22 cellular contexts compared by ENCODE assay signal in genomic region chr17:68598545-68598961, GRCh38. TPM values are rescaled to one million over a fixed set of nuclear protein-coding genes. Genes with fewer than 3 reads are reported as not detected.
DNase-seq lines count a peak whose midpoint lies in the region; ATAC-seq, FAIRE-seq and TF ChIP-seq lines count a peak whose summit lies in the region.
"Had no signal": no experiment of that assay in that cellular context is flagged by ENCODE, and none has a peak within 500 bp of the region (broad histone marks: within the 10 kb centered on the region; RNA-seq: fewer than 3 reads in every experiment).

No MANE protein-coding gene starts in this region.

- H3K4me3 ChIP-seq in AG10803 (ENCODE audit: low read length) (peak overlapping the region; percentile 77), kidney (ENCODE audit: low read length in 2 of 2) (peak overlapping the region; percentile 19 to 47), skeletal muscle tissue (ENCODE audit: low read length in 3 of 3) (peak overlapping the region in 1 of 3 donors; percentile 55)

- H3K9me3 Mint-ChIP-seq in WTC11, result no peaks in the 10 kb centered on the region
- H3K9me3 Mint-ChIP-seq in stimulated activated effector memory CD8-positive, alpha-beta T cell treated with anti-CD3 and anti-CD28 coated beads, Interleukin-12 subunit alpha, Interleukin-12 subunit beta, amount 100 ng/mL, for 72 hours, result no peaks in the 10 kb centered on the region
- H3K9me3 Mint-ChIP-seq: activated T-helper 17 cell treated with anti-CD3 and anti-CD28 coated beads, Interleukin-2, amount 50 U/mL, for 72 hours; CD4-positive, alpha-beta memory T cell had no signal

- peak overlapping the region in 1 of 2 donors; percentile 45 for H3K27ac ChIP-seq in kidney (ENCODE audit: low read depth in 2 of 2, low read length in 2 of 2)
- peak overlapping the region; percentile 79 for H3K27ac ChIP-seq in skeletal muscle tissue (ENCODE audit: low read depth, low read length)

- H3K27ac Mint-ChIP-seq in WTC11, result no peak overlapping the region
- H3K27ac Mint-ChIP-seq in stimulated activated effector memory CD8-positive, alpha-beta T cell treated with anti-CD3 and anti-CD28 coated beads, Interleukin-12 subunit alpha, Interleukin-12 subunit beta, amount 100 ng/mL, for 72 hours, result no peak overlapping the region
- H3K27ac Mint-ChIP-seq in T-helper 17 cell, result no peak overlapping the region
- H3K27ac Mint-ChIP-seq: activated CD4-positive, alpha-beta T cell treated with anti-CD3 and anti-CD28 coated beads for 36 hours; activated T-helper 17 cell treated with anti-CD3 and anti-CD28 coated beads, Interleukin-2, amount 50 U/mL, for 72 hours; CD4-positive, alpha-beta memory T cell had no signal

- peak overlapping the region in 1 of 2 donors; percentile 4 for H3K9ac ChIP-seq in kidney (ENCODE audit: low read length in 2 of 2)
- H3K9ac ChIP-seq in skeletal muscle tissue (ENCODE audit: low read depth in 1 of 3, low read length in 3 of 3), result no peak overlapping the region

- TF ChIP-seq CTCF in AG10803 (conservative IDR thresholded peaks at IDR 0.05; ENCODE audit: low read length) (no peak), WTC11 (IDR thresholded peaks at IDR 0.05) (no peak), kidney (IDR thresholded peaks at IDR 0.05; ENCODE audit: borderline replicate concordance, extremely low read depth, insufficient read depth) (no peak)

- H3K9me3 ChIP-seq in kidney (ENCODE audit: control insufficient read depth in 1 of 2, low read length in 2 of 2) (no peaks in the 10 kb centered on the region), skeletal muscle tissue (ENCODE audit: control insufficient read depth in 3 of 3, low read length in 3 of 3) (no peaks in the 10 kb centered on the region), T-helper 17 cell (ENCODE audit: control insufficient read depth, low read length, poor library complexity, severe bottlenecking) (no peaks in the 10 kb centered on the region)

- H3K4me1 Mint-ChIP-seq in WTC11, result peaks cover 36% of the 10 kb centered on the region
- H3K4me1 Mint-ChIP-seq in stimulated activated effector memory CD8-positive, alpha-beta T cell treated with anti-CD3 and anti-CD28 coated beads, Interleukin-12 subunit alpha, Interleukin-12 subunit beta, amount 100 ng/mL, for 72 hours, result peaks cover 6% of the 10 kb centered on the region
- peaks cover 15% of the 10 kb centered on the region for H3K4me1 Mint-ChIP-seq in T-helper 17 cell

- no peaks in the 10 kb centered on the region for H3K36me3 ChIP-seq in kidney (ENCODE audit: control insufficient read depth in 1 of 2, insufficient read depth in 2 of 2, low read length in 2 of 2)
- H3K36me3 ChIP-seq in skeletal muscle tissue (ENCODE audit: control insufficient read depth in 3 of 3, insufficient read depth in 3 of 3, low read length in 3 of 3), result no peaks in the 10 kb centered on the region

- H3K27me3 ChIP-seq in skeletal muscle tissue (ENCODE audit: control insufficient read depth in 3 of 3, insufficient read depth in 3 of 3, low read length in 3 of 3), result peaks cover 9 to 24% (median 22%) of the 10 kb centered on the region in 3 donors

- DNase-seq in AG10803 (ENCODE audit: low read depth), result no peak
- no peak for DNase-seq in WTC11 (ENCODE audit: low spot score)
- no peak for DNase-seq in kidney
- no peak for DNase-seq in stimulated activated effector memory CD8-positive, alpha-beta T cell treated with anti-CD3 and anti-CD28 coated beads, Interleukin-12 subunit alpha, Interleukin-12 subunit beta, amount 100 ng/mL, for 72 hours (ENCODE audit: low spot score in 2 of 2)
- DNase-seq in T-helper 17 cell, result no peak
- DNase-seq: activated CD4-positive, alpha-beta T cell treated with anti-CD3 and anti-CD28 coated beads for 36 hours; CD4-positive, alpha-beta memory T cell; dorsolateral prefrontal cortex; head of caudate nucleus; NCI-H1417 treated with DMSO at 0.1 percent for 48 hours; NCI-H2171 treated with DMSO at 0.1 percent for 48 hours; NCI-H748 treated with DMSO at 0.1 percent for 48 hours; stimulated activated CD4-positive, alpha-beta T cell treated with anti-CD3 and anti-CD28 coated beads, Interleukin-4, amount 100 ng/mL, for 1 hour; T-helper 9 cell had no signal

- POLR2A ChIA-PET in WTC11 (lab: Charles Lee), result no interaction called here

- no peak for FAIRE-seq in kidney (lab: Jason Lieb, UNC)
- FAIRE-seq: HTR-8/SVneo had no signal

- peaks cover 7 to 23% of the 10 kb centered on the region in 2 donors for H3K4me1 ChIP-seq in kidney (ENCODE audit: control insufficient read depth in 1 of 2, insufficient read depth in 1 of 2, low read depth in 1 of 2, low read length in 2 of 2)
- H3K4me1 ChIP-seq in skeletal muscle tissue (ENCODE audit: control insufficient read depth in 3 of 3, insufficient read depth in 3 of 3, low read length in 3 of 3), result peaks cover 11 to 25% (median 23%) of the 10 kb centered on the region in 3 donors

- intact Hi-C loops in kidney (cut with DNase I), result no loop called here

- ATAC-seq in WTC11, result no peak
- ATAC-seq in HG03520 (IDR thresholded peaks at IDR 0.05; ENCODE audit: unreplicated experiment), result no peak
- no peak for ATAC-seq in GM19023 (IDR thresholded peaks at IDR 0.05; ENCODE audit: unreplicated experiment)
- no peak for ATAC-seq in stimulated activated effector memory CD8-positive, alpha-beta T cell treated with anti-CD3 and anti-CD28 coated beads, Interleukin-12 subunit alpha, Interleukin-12 subunit beta, amount 100 ng/mL, for 72 hours
- no peak for ATAC-seq in T-helper 17 cell
- ATAC-seq: activated CD4-positive, alpha-beta T cell treated with anti-CD3 and anti-CD28 coated beads for 36 hours; activated T-helper 17 cell treated with anti-CD3 and anti-CD28 coated beads, Interleukin-2, amount 50 U/mL, for 72 hours had no signal

- no peak overlapping the region for H3K4me3 Mint-ChIP-seq in WTC11
- H3K4me3 Mint-ChIP-seq in stimulated activated effector memory CD8-positive, alpha-beta T cell treated with anti-CD3 and anti-CD28 coated beads, Interleukin-12 subunit alpha, Interleukin-12 subunit beta, amount 100 ng/mL, for 72 hours, result no peak overlapping the region
- no peak overlapping the region for H3K4me3 Mint-ChIP-seq in T-helper 17 cell
- H3K4me3 Mint-ChIP-seq: activated CD4-positive, alpha-beta T cell treated with anti-CD3 and anti-CD28 coated beads for 36 hours; activated T-helper 17 cell treated with anti-CD3 and anti-CD28 coated beads, Interleukin-2, amount 50 U/mL, for 72 hours had no signal

- H3K36me3 Mint-ChIP-seq in WTC11, result no peaks in the 10 kb centered on the region
- no peaks in the 10 kb centered on the region for H3K36me3 Mint-ChIP-seq in stimulated activated effector memory CD8-positive, alpha-beta T cell treated with anti-CD3 and anti-CD28 coated beads, Interleukin-12 subunit alpha, Interleukin-12 subunit beta, amount 100 ng/mL, for 72 hours
- peaks cover 4% of the 10 kb centered on the region for H3K36me3 Mint-ChIP-seq in T-helper 17 cell (ENCODE audit: low read depth)
- H3K36me3 Mint-ChIP-seq: CD4-positive, alpha-beta memory T cell had no signal

- H3K27me3 Mint-ChIP-seq in WTC11 (ENCODE audit: low read depth) (peaks cover 43% of the 10 kb centered on the region), T-helper 17 cell (peaks cover 88% of the 10 kb centered on the region)

- CTCF ChIA-PET in WTC11 (lab: Charles Lee), result interaction anchor here (1.0 kb wide), 1 partner anchor 15 kb away, joined by 3 read pairs; no protein-coding TSS in a partner anchor

TF ChIP-seq in WTC11, 78 proteins besides CTCF, POLR2A, EP300 and RAD21:
- TF ChIP-seq GABPB1 (CRISPR knock-in tag; IDR thresholded peaks at IDR 0.05) (peak; percentile 24; the same call in 1 of the 2 replicates), ESRRA (CRISPR knock-in tag; IDR thresholded peaks at IDR 0.05; ENCODE audit: borderline replicate concordance) (no peak), OVOL2 (CRISPR knock-in tag; IDR thresholded peaks at IDR 0.05; ENCODE audit: borderline replicate concordance) (no peak), ATF2 (CRISPR knock-in tag; IDR thresholded peaks at IDR 0.05; ENCODE audit: borderline replicate concordance, low read depth) (no peak)

RNA-seq across cellular contexts. Expression of gene FAM20A, which starts 2.6 kb away (rescaled TPM):
- total RNA-seq in WTC11 (2021) (1.3 to 5.8 TPM (median 2.0 TPM) in 3 replicates), kidney (77.7 TPM), skeletal muscle tissue (5.2 TPM), T-helper 17 cell (under 1 TPM in 1 of 2 donors, not detected in 1; 0.42 TPM)
- 65.8 TPM for polyA plus RNA-seq in kidney (ENCODE audit: insufficient read depth, low read depth, low replicate concordance)
- total RNA-seq: activated CD4-positive, alpha-beta T cell treated with anti-CD3 and anti-CD28 coated beads for 36 hours; activated T-helper 17 cell treated with anti-CD3 and anti-CD28 coated beads, Interleukin-2, amount 50 U/mL, for 72 hours; CD4-positive, alpha-beta memory T cell; epithelial cell of proximal tubule; osteocyte; SK-MEL-5 had no signal

Comparison
In these comparisons a context has a peak if more than half of its experiments do, and no peak if none do; other contexts are left out.
1. RNA of gene FAM20A, which starts 2.6 kb away (total RNA-seq): 77.7 TPM in kidney (single experiment); 1.3 to 5.8 TPM in WTC11, 5.2 TPM in skeletal muscle tissue (single experiment) and 0.42 TPM in T-helper 17 cell; every median in the first group is over 10 times any median in the second.